In genomic region chr14:99271951-99272668, GRCh38 we compare ENCODE assay signal across 8 cellular contexts. TPM values are rescaled to one million over a fixed set of nuclear protein-coding genes. Genes with fewer than 3 reads are reported as not detected.
DNase-seq lines count a peak whose midpoint lies in the region; ATAC-seq and FAIRE-seq lines count a peak whose summit lies in the region.

TSS of gene BCL11B (minus strand) at chr14:99272197. CDS start at chr14:99271218, 979 bp downstream.

- CTCF ChIA-PET in activated CD4-positive, alpha-beta memory T cell treated with anti-CD3 and anti-CD28 coated beads for 36 hours (lab: Charles Lee), result interaction anchor here (0.6 to 2.5 kb wide), 18 partner anchors 11 to 1972 kb away, joined by 3 to 22 read pairs (median 4); no protein-coding TSS in a partner anchor

- no peak for FAIRE-seq in GM19239 (lab: Jason Lieb, UNC)

- peaks cover 15% of the 10 kb centered on the region for H3K4me1 ChIP-seq in mesodermal cell (ENCODE audit: control insufficient read depth, insufficient read depth, low read length, poor library complexity, severe bottlenecking)

- no peaks in the 10 kb centered on the region for H3K9me3 ChIP-seq in mesodermal cell (ENCODE audit: control insufficient read depth, low read length)

- no peaks in the 10 kb centered on the region for H3K36me3 ChIP-seq in mesodermal cell (ENCODE audit: control insufficient read depth, insufficient read depth, low read length)

- WGBS in mesodermal cell (ENCODE audit: insufficient coverage in 2 of 2), 2 experiments, result 1% methylated on average over 35 to 39 of the region's 51 CpGs

- intact Hi-C loops in activated CD4-positive, alpha-beta memory T cell treated with anti-CD3 and anti-CD28 coated beads for 36 hours (cut with micrococcal nuclease), result loop anchor here (1.0 to 5.0 kb wide), 6 partner anchors 10 to 1965 kb away; no protein-coding TSS in a partner anchor

- peaks cover 3% of the 10 kb centered on the region for H3K27me3 Mint-ChIP-seq in activated CD4-positive, alpha-beta memory T cell treated with anti-CD3 and anti-CD28 coated beads for 36 hours

- peak; percentile 77 for DNase-seq in Ammon's horn (ENCODE audit: low spot score)
- DNase-seq in GM19239 (ENCODE audit: insufficient read length, low spot score), result peak; percentile 58
- peak; percentile 75 for DNase-seq in NCI-H69 (lab: John Stamatoyannopoulos, UW)
- DNase-seq in activated CD4-positive, alpha-beta memory T cell treated with anti-CD3 and anti-CD28 coated beads for 36 hours, result peak; percentile 95
- DNase-seq in ecto neural progenitor cell (ENCODE audit: low spot score), result peak; percentile 74
- peak; percentile 78 to 84 for DNase-seq in stimulated activated CD8-positive, alpha-beta memory T cell treated with anti-CD3 and anti-CD28 coated beads, Interleukin-15, amount 100 ng/mL, for 48 hours (ENCODE audit: low read depth in 2 of 2)

- POLR2A ChIA-PET in activated CD4-positive, alpha-beta memory T cell treated with anti-CD3 and anti-CD28 coated beads for 36 hours (lab: Charles Lee), result interaction anchor here (0.6 to 19.8 kb wide), 12 partner anchors 11 to 1294 kb away, joined by 3 to 425 read pairs (median 6); no protein-coding TSS in a partner anchor

- H3K27ac ChIP-seq in mesodermal cell (ENCODE audit: low read depth, low read length, severe bottlenecking), result no peak within 1 kb of the TSS

- H3K9me3 Mint-ChIP-seq in activated CD4-positive, alpha-beta memory T cell treated with anti-CD3 and anti-CD28 coated beads for 36 hours, result no peaks in the 10 kb centered on the region

- peaks cover 29% of the 10 kb centered on the region for H3K4me1 Mint-ChIP-seq in activated CD4-positive, alpha-beta memory T cell treated with anti-CD3 and anti-CD28 coated beads for 36 hours (ENCODE audit: low read depth)

- H3K36me3 Mint-ChIP-seq in activated CD4-positive, alpha-beta memory T cell treated with anti-CD3 and anti-CD28 coated beads for 36 hours, result peaks cover 26% of the 10 kb centered on the region

- H3K4me3 Mint-ChIP-seq in activated CD4-positive, alpha-beta memory T cell treated with anti-CD3 and anti-CD28 coated beads for 36 hours, result peak within 1 kb of the TSS; percentile 96

- peak within 1 kb of the TSS; percentile 50 for H3K4me3 ChIP-seq in mesodermal cell (ENCODE audit: extremely low read depth, insufficient read depth, low read length, poor library complexity, severe bottlenecking)

- peak within 1 kb of the TSS; percentile 100 for H3K27ac Mint-ChIP-seq in activated CD4-positive, alpha-beta memory T cell treated with anti-CD3 and anti-CD28 coated beads for 36 hours

- ATAC-seq in HG03469 (IDR thresholded peaks at IDR 0.05; ENCODE audit: unreplicated experiment), result peak; percentile 79

RNA-seq across cellular contexts. Expression of gene BCL11B, which starts in this region (rescaled TPM):
- total RNA-seq in activated CD4-positive, alpha-beta memory T cell treated with anti-CD3 and anti-CD28 coated beads for 36 hours, result 10 to 100 TPM; 48.9 to 49.1 TPM
- 0.37 TPM for polyA plus RNA-seq in mesodermal cell (2013, experiment 1 of 2)
- polyA plus RNA-seq in mesodermal cell (2013, experiment 2 of 2), result 0.35 TPM
